ENCODE assay signal across 1 cellular context in the genomic region with DNA sequence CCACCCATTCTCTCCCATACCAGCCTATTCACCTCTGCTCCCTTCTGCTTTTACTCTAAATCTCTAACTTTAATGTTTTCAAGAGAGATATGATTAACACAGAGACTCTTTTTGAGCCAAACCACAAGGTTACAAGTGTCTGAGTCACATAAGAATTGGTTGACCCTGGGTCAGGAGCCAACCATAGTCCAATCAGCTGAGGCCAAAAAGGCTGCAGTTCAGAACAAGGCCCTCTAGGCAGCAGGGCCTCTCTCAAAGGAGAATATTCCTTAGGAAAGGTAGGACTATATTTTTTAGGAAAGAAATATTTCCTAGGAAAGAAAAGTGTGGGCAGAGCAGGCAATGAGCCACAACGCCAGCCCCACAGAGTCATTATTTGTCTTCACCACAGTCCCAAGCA.
TF ChIP-seq lines count a peak whose summit lies in the region.

No MANE protein-coding gene starts in this region.

TF ChIP-seq in HEK293, 187 proteins besides CTCF, POLR2A, EP300 and RAD21 (continued from another document):
- TF ChIP-seq SP7 (tag by site-specific recombination; IDR thresholded peaks at IDR 0.05) (no peak), ZNF596 (tag by site-specific recombination; IDR thresholded peaks at IDR 0.05) (no peak), ZNF10 (tag by site-specific recombination; IDR thresholded peaks at IDR 0.05) (no peak), REPIN1 (tag by site-specific recombination; IDR thresholded peaks at IDR 0.05; ENCODE audit: low read depth) (no peak), ZNF530 (tag by site-specific recombination; IDR thresholded peaks at IDR 0.05; ENCODE audit: low read depth) (no peak), ZNF510 (tag by site-specific recombination; IDR thresholded peaks at IDR 0.05; ENCODE audit: insufficient replicate concordance) (no peak)
- TF ChIP-seq, protein P1, sequence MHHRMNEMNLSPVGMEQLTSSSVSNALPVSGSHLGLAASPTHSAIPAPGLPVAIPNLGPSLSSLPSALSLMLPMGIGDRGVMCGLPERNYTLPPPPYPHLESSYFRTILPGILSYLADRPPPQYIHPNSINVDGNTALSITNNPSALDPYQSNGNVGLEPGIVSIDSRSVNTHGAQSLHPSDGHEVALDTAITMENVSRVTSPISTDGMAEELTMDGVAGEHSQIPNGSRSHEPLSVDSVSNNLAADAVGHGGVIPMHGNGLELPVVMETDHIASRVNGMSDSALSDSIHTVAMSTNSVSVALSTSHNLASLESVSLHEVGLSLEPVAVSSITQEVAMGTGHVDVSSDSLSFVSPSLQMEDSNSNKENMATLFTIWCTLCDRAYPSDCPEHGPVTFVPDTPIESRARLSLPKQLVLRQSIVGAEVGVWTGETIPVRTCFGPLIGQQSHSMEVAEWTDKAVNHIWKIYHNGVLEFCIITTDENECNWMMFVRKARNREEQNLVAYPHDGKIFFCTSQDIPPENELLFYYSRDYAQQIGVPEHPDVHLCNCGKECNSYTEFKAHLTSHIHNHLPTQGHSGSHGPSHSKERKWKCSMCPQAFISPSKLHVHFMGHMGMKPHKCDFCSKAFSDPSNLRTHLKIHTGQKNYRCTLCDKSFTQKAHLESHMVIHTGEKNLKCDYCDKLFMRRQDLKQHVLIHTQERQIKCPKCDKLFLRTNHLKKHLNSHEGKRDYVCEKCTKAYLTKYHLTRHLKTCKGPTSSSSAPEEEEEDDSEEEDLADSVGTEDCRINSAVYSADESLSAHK (tag by site-specific recombination; IDR thresholded peaks at IDR 0.05) = no peak
- TF ChIP-seq, protein P2, sequence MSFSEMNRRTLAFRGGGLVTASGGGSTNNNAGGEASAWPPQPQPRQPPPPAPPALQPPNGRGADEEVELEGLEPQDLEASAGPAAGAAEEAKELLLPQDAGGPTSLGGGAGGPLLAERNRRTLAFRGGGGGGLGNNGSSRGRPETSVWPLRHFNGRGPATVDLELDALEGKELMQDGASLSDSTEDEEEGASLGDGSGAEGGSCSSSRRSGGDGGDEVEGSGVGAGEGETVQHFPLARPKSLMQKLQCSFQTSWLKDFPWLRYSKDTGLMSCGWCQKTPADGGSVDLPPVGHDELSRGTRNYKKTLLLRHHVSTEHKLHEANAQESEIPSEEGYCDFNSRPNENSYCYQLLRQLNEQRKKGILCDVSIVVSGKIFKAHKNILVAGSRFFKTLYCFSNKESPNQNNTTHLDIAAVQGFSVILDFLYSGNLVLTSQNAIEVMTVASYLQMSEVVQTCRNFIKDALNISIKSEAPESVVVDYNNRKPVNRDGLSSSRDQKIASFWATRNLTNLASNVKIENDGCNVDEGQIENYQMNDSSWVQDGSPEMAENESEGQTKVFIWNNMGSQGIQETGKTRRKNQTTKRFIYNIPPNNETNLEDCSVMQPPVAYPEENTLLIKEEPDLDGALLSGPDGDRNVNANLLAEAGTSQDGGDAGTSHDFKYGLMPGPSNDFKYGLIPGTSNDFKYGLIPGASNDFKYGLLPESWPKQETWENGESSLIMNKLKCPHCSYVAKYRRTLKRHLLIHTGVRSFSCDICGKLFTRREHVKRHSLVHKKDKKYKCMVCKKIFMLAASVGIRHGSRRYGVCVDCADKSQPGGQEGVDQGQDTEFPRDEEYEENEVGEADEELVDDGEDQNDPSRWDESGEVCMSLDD (tag by site-specific recombination; IDR thresholded peaks at IDR 0.05) = no peak
